ENCODE assay signal across 22 cellular contexts in the genomic region with DNA sequence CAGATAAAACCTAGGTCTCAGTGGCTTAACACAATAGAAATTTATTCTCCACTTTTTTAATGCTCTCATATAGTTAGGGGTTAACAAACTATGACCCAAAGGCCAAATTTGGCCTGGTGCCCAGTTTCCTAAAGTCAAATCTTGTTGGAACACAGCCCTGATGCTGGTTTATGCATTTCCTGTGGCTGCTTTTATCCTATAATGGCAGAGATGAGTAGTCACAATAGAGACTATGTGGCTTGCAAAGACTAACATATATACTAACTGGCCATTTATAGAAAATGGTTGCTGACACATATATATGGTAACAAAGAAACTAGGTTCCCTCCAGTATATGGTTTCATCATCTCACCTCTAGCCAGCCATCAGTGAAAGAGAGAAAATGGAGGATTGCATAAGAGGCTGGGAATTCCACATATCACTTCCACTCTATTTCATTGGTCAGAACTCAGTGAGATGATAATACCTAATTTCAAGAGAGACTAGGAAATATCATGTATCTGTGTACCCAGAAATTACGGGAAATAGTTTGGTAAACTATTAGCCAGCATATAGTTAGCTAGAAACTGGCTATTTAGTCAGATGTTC. TPM values are rescaled to one million over a fixed set of nuclear protein-coding genes. Genes with fewer than 3 reads are reported as not detected.
DNase-seq lines count a peak whose midpoint lies in the region; ATAC-seq and TF ChIP-seq lines count a peak whose summit lies in the region.
"Had no signal": no experiment of that assay in that cellular context is flagged by ENCODE, and none has a peak within 500 bp of the region (broad histone marks: within the 10 kb centered on the region; RNA-seq: fewer than 3 reads in every experiment).

No MANE protein-coding gene starts in this region.

- TF ChIP-seq CTCF in OCI-LY1 (IDR thresholded peaks at IDR 0.05; ENCODE audit: low read length) (no peak), choroid plexus epithelial cell (conservative IDR thresholded peaks at IDR 0.05; ENCODE audit: low read depth, low read length) (no peak), endothelial cell (IDR thresholded peaks at IDR 0.05; ENCODE audit: unreplicated experiment) (no peak)

- intact Hi-C loops in posterior vena cava (cut with DNase I) = no loop called here

- H3K36me3 ChIP-seq in BLaER1 treated with 17β-estradiol and CSF1 and Interleukin-3, amounts not matched to agents 10 nM and 100 nM = no peaks in the 10 kb centered on the region
- no peaks in the 10 kb centered on the region for H3K36me3 ChIP-seq in OCI-LY1 (ENCODE audit: insufficient read depth, low read length)
- H3K36me3 ChIP-seq: neutrophil, sigmoid colon, upper lobe of right lung had no signal

- DNase-seq in choroid plexus epithelial cell (ENCODE audit: low read depth) = peak; percentile 45
- DNase-seq in endothelial cell (ENCODE audit: low spot score) = no peak
- DNase-seq in posterior vena cava (ENCODE audit: low spot score) = no peak
- no peak for DNase-seq in COLO829 (ENCODE audit: low spot score)
- DNase-seq: activated CD4-positive, alpha-beta T cell treated with anti-CD3 and anti-CD28 coated beads, Interleukin-2, amount 50 U/mL, for 48 hours; activated naive CD8-positive, alpha-beta T cell treated with anti-CD3 and anti-CD28 coated beads, Interleukin-2, amount 50 U/mL, for 24 hours; glutamatergic neuron; HCEC 1CT; islet precursor cell; NCI-H1694 treated with DMSO at 0.1 percent for 48 hours; SIG-M5; sigmoid colon; T1000; upper lobe of right lung had no signal

- H3K9ac ChIP-seq in BLaER1 treated with 17β-estradiol and CSF1 and Interleukin-3, amounts not matched to agents 10 nM and 100 nM = no peak overlapping the region
- H3K9ac ChIP-seq in OCI-LY1 (ENCODE audit: low read length) = no peak overlapping the region

- peaks cover 5 to 38% (median 16%) of the 10 kb centered on the region in 10 experiments for H3K4me1 ChIP-seq in BLaER1 treated with 17β-estradiol and CSF1 and Interleukin-3, amounts not matched to agents 10 nM and 100 nM
- H3K4me1 ChIP-seq in OCI-LY1 (ENCODE audit: insufficient read depth, low read length, severe bottlenecking) = peaks cover 64% of the 10 kb centered on the region
- H3K4me1 ChIP-seq: sigmoid colon, upper lobe of right lung had no signal

- H3K9me3 Mint-ChIP-seq in endothelial cell (ENCODE audit: unreplicated experiment) = no peaks in the 10 kb centered on the region
- H3K9me3 Mint-ChIP-seq: activated naive CD8-positive, alpha-beta T cell treated with anti-CD3 and anti-CD28 coated beads, Interleukin-2, amount 50 U/mL, for 24 hours had no signal

- ATAC-seq in HG02870 (IDR thresholded peaks at IDR 0.05; ENCODE audit: unreplicated experiment) (peak; percentile 41), GM19455 (IDR thresholded peaks at IDR 0.05; ENCODE audit: unreplicated experiment) (no peak)
- ATAC-seq: activated naive CD8-positive, alpha-beta T cell treated with anti-CD3 and anti-CD28 coated beads, Interleukin-2, amount 50 U/mL, for 24 hours; stimulated activated effector memory CD8-positive, alpha-beta T cell treated with anti-CD3 and anti-CD28 coated beads, Interleukin-12 subunit alpha, Interleukin-12 subunit beta, amount 100 ng/mL, for 72 hours; upper lobe of right lung had no signal

- no peaks in the 10 kb centered on the region for H3K79me2 ChIP-seq in OCI-LY1 (ENCODE audit: insufficient read depth, low read length)

- H4K20me1 ChIP-seq in BLaER1 treated with 17β-estradiol and CSF1 and Interleukin-3, amounts not matched to agents 10 nM and 100 nM = no peaks in the 10 kb centered on the region
- H4K20me1 ChIP-seq in OCI-LY1 (ENCODE audit: insufficient read depth, low read length) = no peaks in the 10 kb centered on the region

- no peak overlapping the region for H3K27ac Mint-ChIP-seq in endothelial cell (ENCODE audit: unreplicated experiment)
- H3K27ac Mint-ChIP-seq: activated naive CD8-positive, alpha-beta T cell treated with anti-CD3 and anti-CD28 coated beads, Interleukin-2, amount 50 U/mL, for 24 hours; mesothelial cell of epicardium; stimulated activated effector memory CD8-positive, alpha-beta T cell treated with anti-CD3 and anti-CD28 coated beads, Interleukin-12 subunit alpha, Interleukin-12 subunit beta, amount 100 ng/mL, for 72 hours had no signal

- H3K4me2 ChIP-seq in BLaER1 treated with 17β-estradiol and CSF1 and Interleukin-3, amounts not matched to agents 10 nM and 100 nM = peak overlapping the region; percentile 5 to 55 (median 36); a peak in 16 of 22 replicates
- peak overlapping the region; percentile 8; the same call in 1 of the 2 replicates for H3K4me2 ChIP-seq in OCI-LY1 (ENCODE audit: low read length)

- no peaks in the 10 kb centered on the region for H3K36me3 Mint-ChIP-seq in endothelial cell (ENCODE audit: low read depth, unreplicated experiment)
- H3K36me3 Mint-ChIP-seq: mesothelial cell of epicardium; stimulated activated effector memory CD8-positive, alpha-beta T cell treated with anti-CD3 and anti-CD28 coated beads, Interleukin-12 subunit alpha, Interleukin-12 subunit beta, amount 100 ng/mL, for 72 hours had no signal

- no peaks in the 10 kb centered on the region for H3K9me2 ChIP-seq in OCI-LY1 (ENCODE audit: low read depth, low read length)

- peaks cover 7% of the 10 kb centered on the region for H3K4me1 Mint-ChIP-seq in endothelial cell (ENCODE audit: unreplicated experiment)
- H3K4me1 Mint-ChIP-seq: activated naive CD8-positive, alpha-beta T cell treated with anti-CD3 and anti-CD28 coated beads, Interleukin-2, amount 50 U/mL, for 24 hours; stimulated activated effector memory CD8-positive, alpha-beta T cell treated with anti-CD3 and anti-CD28 coated beads, Interleukin-12 subunit alpha, Interleukin-12 subunit beta, amount 100 ng/mL, for 72 hours had no signal

- no peak overlapping the region for H2AFZ ChIP-seq in OCI-LY1 (ENCODE audit: low read length)

- H3F3A ChIP-seq in OCI-LY1 (ENCODE audit: insufficient read depth, low read length) = no peaks in the 10 kb centered on the region

- no peaks in the 10 kb centered on the region for H3K9me3 ChIP-seq in BLaER1 treated with 17β-estradiol and CSF1 and Interleukin-3, amounts not matched to agents 10 nM and 100 nM (replicated peaks in 1 of 11)
- H3K9me3 ChIP-seq in OCI-LY1 (ENCODE audit: low read length) = no peaks in the 10 kb centered on the region
- H3K9me3 ChIP-seq: neutrophil, sigmoid colon, upper lobe of right lung had no signal

- no peak overlapping the region for H3K4me3 Mint-ChIP-seq in endothelial cell (ENCODE audit: unreplicated experiment)
- H3K4me3 Mint-ChIP-seq: activated naive CD8-positive, alpha-beta T cell treated with anti-CD3 and anti-CD28 coated beads, Interleukin-2, amount 50 U/mL, for 24 hours; mesothelial cell of epicardium; stimulated activated effector memory CD8-positive, alpha-beta T cell treated with anti-CD3 and anti-CD28 coated beads, Interleukin-12 subunit alpha, Interleukin-12 subunit beta, amount 100 ng/mL, for 72 hours had no signal

- no peaks in the 10 kb centered on the region for H3K27me3 ChIP-seq in BLaER1 treated with 17β-estradiol and CSF1 and Interleukin-3, amounts not matched to agents 10 nM and 100 nM
- no peaks in the 10 kb centered on the region for H3K27me3 ChIP-seq in OCI-LY1 (ENCODE audit: insufficient read depth, low read length)
- H3K27me3 ChIP-seq: neutrophil, sigmoid colon, upper lobe of right lung had no signal

- no peaks in the 10 kb centered on the region for H3K27me3 Mint-ChIP-seq in endothelial cell (ENCODE audit: unreplicated experiment)
- H3K27me3 Mint-ChIP-seq: activated naive CD8-positive, alpha-beta T cell treated with anti-CD3 and anti-CD28 coated beads, Interleukin-2, amount 50 U/mL, for 24 hours had no signal

- H3K4me3 ChIP-seq in BLaER1 treated with 17β-estradiol and CSF1 and Interleukin-3, amounts not matched to agents 10 nM and 100 nM = no peak overlapping the region
- no peak overlapping the region for H3K4me3 ChIP-seq in OCI-LY1 (ENCODE audit: low read depth, low read length, poor library complexity, severe bottlenecking)
- H3K4me3 ChIP-seq in choroid plexus epithelial cell (ENCODE audit: low read depth, low read length) = no peak overlapping the region
- H3K4me3 ChIP-seq: sigmoid colon, upper lobe of right lung had no signal

- H3K27ac ChIP-seq in BLaER1 treated with 17β-estradiol and CSF1 and Interleukin-3, amounts not matched to agents 10 nM and 100 nM = no peak overlapping the region
- H3K27ac ChIP-seq in OCI-LY1 (ENCODE audit: low read depth, low read length, poor library complexity, severe bottlenecking) = peak overlapping the region; percentile 44
- H3K27ac ChIP-seq: epithelial cell of prostate, neutrophil, sigmoid colon, upper lobe of right lung had no signal

RNA-seq across cellular contexts. Expression of a gene that starts 10.9 kb away (rescaled TPM):
- total RNA-seq in endothelial cell (ENCODE audit: unreplicated experiment) (20.3 TPM), posterior vena cava (10 to 100 TPM; 13.6 to 17.4 TPM)
